In genomic region chr10:124870854-124871425, GRCh38 we compare ENCODE assay signal across 26 cellular contexts.
A peak's percentile ranks its signal among the peaks of the same experiment; 100 is the strongest.
DNase-seq lines count a peak whose midpoint lies in the region; ATAC-seq and TF ChIP-seq lines count a peak whose summit lies in the region.
"Had no signal": no experiment of that assay in that cellular context is flagged by ENCODE, and none has a peak within 500 bp of the region (broad histone marks: within the 10 kb centered on the region; RNA-seq: fewer than 3 reads in every experiment).

No MANE protein-coding gene starts in this region.

- H3K36me3 Mint-ChIP-seq in endodermal cell (ENCODE audit: low read depth) (no peaks in the 10 kb centered on the region), Caco-2 (ENCODE audit: insufficient read depth, unreplicated experiment) (no peaks in the 10 kb centered on the region)
- H3K36me3 Mint-ChIP-seq: CD4-positive, CD25-positive, alpha-beta regulatory T cell; IgD-negative memory B cell; T-cell had no signal

- no peaks in the 10 kb centered on the region for H3K79me1 ChIP-seq in trophoblast cell (ENCODE audit: low read length)

- H3K27me3 ChIP-seq in H7 (ENCODE audit: control insufficient read depth, insufficient read depth, low read length) (no peaks in the 10 kb centered on the region), endodermal cell (ENCODE audit: control insufficient read depth, insufficient read depth, low read length, poor library complexity, severe bottlenecking) (no peaks in the 10 kb centered on the region), trophoblast cell (ENCODE audit: insufficient read depth, low read length) (no peaks in the 10 kb centered on the region), Caco-2 (replicated peaks; ENCODE audit: control insufficient read depth, insufficient read depth, low read length) (no peaks in the 10 kb centered on the region), breast epithelium (no peaks in the 10 kb centered on the region)
- H3K27me3 ChIP-seq: BLaER1, SJSA1 had no signal

- H3K36me3 ChIP-seq in H7 (replicated peaks; ENCODE audit: control insufficient read depth, insufficient read depth, low read length) (no peaks in the 10 kb centered on the region), endodermal cell (ENCODE audit: control insufficient read depth, insufficient read depth, low read length) (no peaks in the 10 kb centered on the region), trophoblast cell (ENCODE audit: control insufficient read depth in 1 of 2, insufficient read depth in 2 of 2, low read length in 2 of 2) (no peaks in the 10 kb centered on the region), Caco-2 (ENCODE audit: control insufficient read depth, insufficient read depth, low read length) (no peaks in the 10 kb centered on the region), breast epithelium (no peaks in the 10 kb centered on the region)
- H3K36me3 ChIP-seq: BLaER1, SJSA1 had no signal

- no peak overlapping the region for H2AFZ ChIP-seq in trophoblast cell (ENCODE audit: insufficient read depth, low read length, poor library complexity)

- H3K18ac ChIP-seq in trophoblast cell (ENCODE audit: low read length) = no peak overlapping the region

- H3K4me1 Mint-ChIP-seq in endodermal cell = no peaks in the 10 kb centered on the region
- H3K4me1 Mint-ChIP-seq in Caco-2 (ENCODE audit: low read depth, unreplicated experiment) = no peaks in the 10 kb centered on the region
- H3K4me1 Mint-ChIP-seq: CD4-positive, CD25-positive, alpha-beta regulatory T cell; IgD-negative memory B cell; T-cell had no signal

- BruUV-seq in Caco-2 (replicated peaks; lab: Mats Ljungman, UMichigan) = no TSS peak

- H3K14ac ChIP-seq in trophoblast cell (ENCODE audit: low read length) = no peak overlapping the region

- no peak overlapping the region for H3K4me2 ChIP-seq in trophoblast cell (ENCODE audit: low read length)
- H3K4me2 ChIP-seq: BLaER1 had no signal

- H3K9ac ChIP-seq in endodermal cell (ENCODE audit: extremely low read depth, low read length, poor library complexity, severe bottlenecking) = no peak overlapping the region
- H3K9ac ChIP-seq in trophoblast cell (ENCODE audit: low read length) = peak overlapping the region; percentile 37
- H3K9ac ChIP-seq: BLaER1 had no signal

- no peak overlapping the region for H2BK120ac ChIP-seq in trophoblast cell (ENCODE audit: insufficient read depth, low read length, poor library complexity)

- no peaks in the 10 kb centered on the region for H3K4me1 ChIP-seq in endodermal cell (ENCODE audit: control insufficient read depth, insufficient read depth, low read length)
- no peaks in the 10 kb centered on the region for H3K4me1 ChIP-seq in trophoblast cell (ENCODE audit: control insufficient read depth in 1 of 2, insufficient read depth in 2 of 2, low read length in 2 of 2)
- H3K4me1 ChIP-seq in Caco-2 = no peaks in the 10 kb centered on the region
- no peaks in the 10 kb centered on the region for H3K4me1 ChIP-seq in breast epithelium
- H3K4me1 ChIP-seq: SJSA1 had no signal

- peaks cover 4% of the 10 kb centered on the region for H3K9me3 Mint-ChIP-seq in endodermal cell
- peaks cover 10% of the 10 kb centered on the region for H3K9me3 Mint-ChIP-seq in Caco-2 (ENCODE audit: unreplicated experiment)
- H3K9me3 Mint-ChIP-seq: CD4-positive, CD25-positive, alpha-beta regulatory T cell; T-cell had no signal

- H3K4me3 Mint-ChIP-seq in endodermal cell = no peak overlapping the region
- no peak overlapping the region for H3K4me3 Mint-ChIP-seq in Caco-2 (ENCODE audit: unreplicated experiment)
- H3K4me3 Mint-ChIP-seq: CD4-positive, CD25-positive, alpha-beta regulatory T cell; T-cell had no signal

- no peaks in the 10 kb centered on the region for H3K9me3 ChIP-seq in endodermal cell (ENCODE audit: control insufficient read depth, low read length)
- H3K9me3 ChIP-seq in trophoblast cell (ENCODE audit: insufficient read depth, low read depth, low read length) = no peaks in the 10 kb centered on the region
- no peaks in the 10 kb centered on the region for H3K9me3 ChIP-seq in Caco-2
- H3K9me3 ChIP-seq in breast epithelium = peaks cover 0 to 6% of the 10 kb centered on the region in 2 donors
- H3K9me3 ChIP-seq: SJSA1 had no signal

- no peaks in the 10 kb centered on the region for H3K79me2 ChIP-seq in trophoblast cell (ENCODE audit: control insufficient read depth, insufficient read depth, low read length, poor library complexity)

- no peak overlapping the region for H3K23ac ChIP-seq in trophoblast cell (ENCODE audit: low read length)

- ATAC-seq in HG03135 (IDR thresholded peaks at IDR 0.05; ENCODE audit: unreplicated experiment) = no peak
- ATAC-seq: GM12878, T-cell had no signal

- POLR2A ChIA-PET in Caco-2 (lab: Charles Lee) = no interaction called here

- no peak overlapping the region for H2BK5ac ChIP-seq in trophoblast cell (ENCODE audit: low read depth, low read length, poor library complexity)

- no peak overlapping the region for H2AK5ac ChIP-seq in trophoblast cell (ENCODE audit: low read length)

- no peak for TF ChIP-seq POLR2A in breast epithelium (IDR thresholded peaks at IDR 0.05)

- no peak overlapping the region for H3K4ac ChIP-seq in trophoblast cell (ENCODE audit: low read depth, low read length)

- H3K27ac Mint-ChIP-seq in endodermal cell (no peak overlapping the region), Caco-2 (ENCODE audit: unreplicated experiment) (no peak overlapping the region)
- H3K27ac Mint-ChIP-seq: CD4-positive, CD25-positive, alpha-beta regulatory T cell; IgD-negative memory B cell; T-cell had no signal

- WGBS in endodermal cell (ENCODE audit: insufficient coverage in 1 of 2, insufficient read length in 1 of 2), 2 experiments = 88 to 92% methylated on average over 5 to 8 of the region's 8 CpGs
- WGBS in trophoblast cell (ENCODE audit: extremely low coverage, insufficient coverage, insufficient read length) = 100% methylated on average over 1 of the region's 8 CpGs

- no peak overlapping the region for H3K4me3 ChIP-seq in H7 (ENCODE audit: insufficient read depth, low read depth, low read length)
- no peak overlapping the region for H3K4me3 ChIP-seq in endodermal cell (ENCODE audit: low read length)
- no peak overlapping the region for H3K4me3 ChIP-seq in trophoblast cell (ENCODE audit: low read depth, low read length)
- H3K4me3 ChIP-seq in Caco-2 (ENCODE audit: low read depth, low read length) = no peak overlapping the region
- no peak overlapping the region for H3K4me3 ChIP-seq in breast epithelium
- H3K4me3 ChIP-seq: BLaER1, GM12878, SJSA1 had no signal

- intact Hi-C loops in Caco-2 (cut with micrococcal nuclease; ENCODE audit: unreplicated experiment) = no loop called here
- intact Hi-C loops in breast epithelium (cut with DNase I; ENCODE audit: low total_unique reads) = no loop called here

- H4K91ac ChIP-seq in trophoblast cell (ENCODE audit: low read depth, low read length) = no peak overlapping the region

- TF ChIP-seq CTCF in endodermal cell (conservative IDR thresholded peaks at IDR 0.05) (no peak), Caco-2 (IDR thresholded peaks at IDR 0.05; ENCODE audit: insufficient read depth in 1 of 2, low read depth in 1 of 2, low read length in 1 of 2, severe bottlenecking in 1 of 2, unreplicated experiment in 1 of 2) (no peak), breast epithelium (IDR thresholded peaks at IDR 0.05) (no peak)

- no peak overlapping the region for H4K8ac ChIP-seq in trophoblast cell (ENCODE audit: low read depth, low read length)

- CTCF ChIA-PET in Caco-2 (lab: Charles Lee) = interaction anchor here (0.6 kb wide), 1 partner anchor 32 kb away, joined by 3 read pairs; no protein-coding TSS in a partner anchor

- no peaks in the 10 kb centered on the region for H3K27me3 Mint-ChIP-seq in endodermal cell (ENCODE audit: insufficient read depth)
- H3K27me3 Mint-ChIP-seq in Caco-2 (ENCODE audit: insufficient read depth, unreplicated experiment) = peaks cover 6% of the 10 kb centered on the region

- no peak overlapping the region for H4K12ac ChIP-seq in trophoblast cell (ENCODE audit: low read depth, low read length)

- peak; percentile 75 for DNase-seq in H7
- DNase-seq in NCI-H1436 (lab: John Stamatoyannopoulos, UW) = peak; percentile 53
- peak; percentile 71 for DNase-seq in endodermal cell
- DNase-seq in trophoblast cell = no peak
- no peak for DNase-seq in SKM-1 treated with dmso at 0.1 percent for 144 hours (lab: John Stamatoyannopoulos, UW; ENCODE audit: unreplicated experiment)
- no peak for DNase-seq in Caco-2
- DNase-seq in breast epithelium (ENCODE audit: low spot score in 2 of 2) = no peak
- DNase-seq: CD4-positive, CD25-positive, alpha-beta regulatory T cell; COR-L47; DMS79; EL; GDM1; NCI-H1092; NCI-H1417 treated with DMSO at 0.1 percent for 48 hours; NCI-H187 treated with DMSO at 0.1 percent for 48 hours; NCI-H2171 treated with DMSO at 0.1 percent for 48 hours; NCI-H524; NCI-H774; Right ventricle myocardium superior; RPMI8226; T-cell had no signal

- H3K27ac ChIP-seq in endodermal cell (ENCODE audit: low read depth, low read length) (no peak overlapping the region), trophoblast cell (ENCODE audit: low read depth, low read length) (no peak overlapping the region), breast epithelium (no peak overlapping the region)
- H3K27ac ChIP-seq: BLaER1, SJSA1 had no signal

- H2BK12ac ChIP-seq in trophoblast cell (ENCODE audit: low read length) = no peak overlapping the region

Comparison
In these comparisons a context has a peak if more than half of its experiments do, and no peak if none do; other contexts are left out.
1. DNase-seq: peak in H7 (single experiment), NCI-H1436 (single experiment) and endodermal cell (single experiment); none in trophoblast cell (0 of 2), SKM-1 treated with dmso at 0.1 percent for 144 hours (single experiment), Caco-2 (0 of 2) and breast epithelium (0 of 2).